26 cellular contexts compared by ENCODE assay signal in the genomic region with DNA sequence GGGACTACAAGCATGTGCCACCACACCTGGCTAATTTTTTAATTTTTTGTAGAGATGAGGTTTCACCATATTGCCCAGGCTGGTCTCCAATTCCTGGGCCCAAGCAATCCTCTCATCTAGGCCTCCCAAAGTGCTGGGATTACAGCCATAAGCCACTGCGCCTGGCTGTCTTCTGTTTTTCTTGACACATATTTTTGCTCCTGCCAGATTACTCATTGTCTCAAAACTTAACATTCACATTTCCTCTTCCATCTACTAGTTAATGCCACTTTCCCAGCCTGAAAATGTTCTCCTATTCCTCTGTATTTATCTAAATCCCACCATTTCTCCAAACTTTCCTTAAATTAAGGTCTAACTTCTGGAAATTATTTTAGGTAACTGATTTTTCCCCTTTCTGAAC. TPM values are rescaled to one million over a fixed set of nuclear protein-coding genes. Genes with fewer than 3 reads are reported as not detected.
DNase-seq lines count a peak whose midpoint lies in the region; ATAC-seq and TF ChIP-seq lines count a peak whose summit lies in the region.
"Had no signal": no experiment of that assay in that cellular context is flagged by ENCODE, and none has a peak within 500 bp of the region (broad histone marks: within the 10 kb centered on the region; RNA-seq: fewer than 3 reads in every experiment).

No MANE protein-coding gene starts in this region.

- intact Hi-C loops in lower leg skin (cut with DNase I; ENCODE audit: low total_unique reads), result no loop called here

- TF ChIP-seq CTCF in RWPE2 (IDR thresholded peaks at IDR 0.05; ENCODE audit: poor library complexity, severe bottlenecking) (no peak), epithelial cell of esophagus (IDR thresholded peaks at IDR 0.05; ENCODE audit: insufficient read depth, low read depth, low read length, missing control alignments) (no peak), progenitor cell of endocrine pancreas (IDR thresholded peaks at IDR 0.05; ENCODE audit: unreplicated experiment) (no peak), lower leg skin (IDR thresholded peaks at IDR 0.05) (no peak)

- no peaks in the 10 kb centered on the region for H3K27me3 ChIP-seq in RWPE2 (ENCODE audit: insufficient read depth, poor library complexity, severe bottlenecking)
- H3K27me3 ChIP-seq: neural progenitor cell, sigmoid colon had no signal

- DNase-seq in EL (peak; percentile 36), RWPE2 (ENCODE audit: low spot score) (no peak), epithelial cell of esophagus (ENCODE audit: low read depth) (peak; percentile 29), progenitor cell of endocrine pancreas (ENCODE audit: low spot score, unreplicated experiment) (no peak), iPS-NIHi11 (ENCODE audit: low spot score) (no peak), lower leg skin (ENCODE audit: low spot score in 2 of 2) (no peak), HuH-7 (ENCODE audit: low spot score) (no peak)
- DNase-seq: activated CD8-positive, alpha-beta T cell treated with anti-CD3 and anti-CD28 coated beads, Interleukin-2, amount 10 ng/mL, durations not matched to agents 7 days and 5 days; activated effector memory CD4-positive, alpha-beta T cell treated with Interleukin-2 at 50 U/mL for 16 hours; aorta; GOT3; head of caudate nucleus; KBM-7; kidney glomerular epithelial cell; NCI-H1436 treated with DMSO at 0.1 percent for 48 hours; NCI-H345; NCI-H748 treated with DMSO at 0.1 percent for 48 hours; sigmoid colon; stimulated activated CD4-positive, alpha-beta T cell treated with anti-CD3 and anti-CD28 coated beads, Interleukin-4, amount 100 ng/mL, for 24 hours had no signal

- H3K4me3 ChIP-seq in RWPE2 (ENCODE audit: severe bottlenecking), result no peak overlapping the region
- H3K4me3 ChIP-seq in epithelial cell of esophagus (ENCODE audit: low read length), result no peak overlapping the region
- H3K4me3 ChIP-seq in lower leg skin (ENCODE audit: low read depth, poor library complexity, severe bottlenecking), result no peak overlapping the region
- H3K4me3 ChIP-seq: lung, neural progenitor cell, prostate gland, sigmoid colon had no signal

- no peaks in the 10 kb centered on the region for H3K27me3 Mint-ChIP-seq in progenitor cell of endocrine pancreas
- H3K27me3 Mint-ChIP-seq: activated naive CD8-positive, alpha-beta T cell; stimulated activated memory B cell treated with anti-CD40 and anti-IgM and Interleukin-4, amounts not matched to agents 10 μg/mL and 1 μg/mL and 100 μg/mL, for 72 hours had no signal

- peaks cover 10% of the 10 kb centered on the region for H3K4me1 Mint-ChIP-seq in progenitor cell of endocrine pancreas (ENCODE audit: low read depth)
- H3K4me1 Mint-ChIP-seq: neural progenitor cell; stimulated activated memory B cell treated with anti-CD40 and anti-IgM and Interleukin-4, amounts not matched to agents 10 μg/mL and 1 μg/mL and 100 μg/mL, for 72 hours had no signal

- no peak overlapping the region for H3K4me3 Mint-ChIP-seq in progenitor cell of endocrine pancreas (ENCODE audit: low read depth)
- H3K4me3 Mint-ChIP-seq: activated CD8-positive, alpha-beta T cell treated with anti-CD3 and anti-CD28 coated beads, Interleukin-2, amount 10 ng/mL, durations not matched to agents 7 days and 5 days; activated naive CD8-positive, alpha-beta T cell; neural progenitor cell; stimulated activated memory B cell treated with anti-CD40 and anti-IgM and Interleukin-4, amounts not matched to agents 10 μg/mL and 1 μg/mL and 100 μg/mL, for 72 hours; T-helper 1 cell treated with Interleukin-12 subunit alpha and Interleukin-12 subunit beta and Interleukin-4 antibody, amounts not matched to agents 30 μg/mL and 1 μg/mL, for 36 hours had no signal

- WGBS in lower leg skin, 2 donors, result 95 to 97% methylated on average over 1 of the region's 1 CpG

- H3K27ac ChIP-seq in RWPE2 (ENCODE audit: poor library complexity, severe bottlenecking), result peak overlapping the region; percentile 94
- H3K27ac ChIP-seq: neural progenitor cell, sigmoid colon had no signal

- peaks cover 58% of the 10 kb centered on the region for H3K36me3 ChIP-seq in RWPE2 (ENCODE audit: low read depth)
- H3K36me3 ChIP-seq: prostate gland had no signal

- peaks cover 35% of the 10 kb centered on the region for H3K36me3 Mint-ChIP-seq in progenitor cell of endocrine pancreas (ENCODE audit: insufficient read depth)

- H3K4me1 ChIP-seq in RWPE2 (ENCODE audit: insufficient read depth, poor library complexity, severe bottlenecking), result peaks cover 44% of the 10 kb centered on the region
- H3K4me1 ChIP-seq: neural progenitor cell, prostate gland, sigmoid colon had no signal

- peak overlapping the region; percentile 54 for H3K27ac Mint-ChIP-seq in progenitor cell of endocrine pancreas
- H3K27ac Mint-ChIP-seq: neural progenitor cell; stimulated activated memory B cell treated with anti-CD40 and anti-IgM and Interleukin-4, amounts not matched to agents 10 μg/mL and 1 μg/mL and 100 μg/mL, for 72 hours; T-helper 1 cell treated with Interleukin-12 subunit alpha and Interleukin-12 subunit beta and Interleukin-4 antibody, amounts not matched to agents 30 μg/mL and 1 μg/mL, for 36 hours had no signal

- H3K9me3 Mint-ChIP-seq in progenitor cell of endocrine pancreas (ENCODE audit: low read depth), result no peaks in the 10 kb centered on the region
- H3K9me3 Mint-ChIP-seq: neural progenitor cell; stimulated activated memory B cell treated with anti-CD40 and anti-IgM and Interleukin-4, amounts not matched to agents 10 μg/mL and 1 μg/mL and 100 μg/mL, for 72 hours; T-helper 1 cell treated with Interleukin-12 subunit alpha and Interleukin-12 subunit beta and Interleukin-4 antibody, amounts not matched to agents 30 μg/mL and 1 μg/mL, for 36 hours had no signal

- ATAC-seq in RWPE2 (ENCODE audit: low read depth), result no peak
- ATAC-seq: activated CD8-positive, alpha-beta T cell treated with anti-CD3 and anti-CD28 coated beads, Interleukin-2, amount 10 ng/mL, durations not matched to agents 7 days and 5 days; stimulated activated memory B cell treated with anti-CD40 and anti-IgM and Interleukin-4, amounts not matched to agents 10 μg/mL and 1 μg/mL and 100 μg/mL, for 72 hours had no signal

- no peak for TF ChIP-seq POLR2A in lower leg skin (IDR thresholded peaks at IDR 0.05)

- H3K9me3 ChIP-seq in RWPE2 (ENCODE audit: severe bottlenecking), result no peaks in the 10 kb centered on the region
- H3K9me3 ChIP-seq: prostate gland, sigmoid colon had no signal

RNA-seq across cellular contexts. Expression of a gene that starts 36.2 kb away (rescaled TPM):
- total RNA-seq in progenitor cell of endocrine pancreas (29.2 and 31.9 TPM in 2 replicates), lower leg skin (1 to 10 TPM in 1 of 4 donors, under 1 TPM in 1, not detected in 2; 0.17 to 1.1 TPM)
- total RNA-seq: MCF 10A had no signal

Comparison
In these comparisons a context has a peak if more than half of its experiments do, and no peak if none do; other contexts are left out.
1. DNase-seq: peak in EL (single experiment) and epithelial cell of esophagus (single experiment); none in RWPE2 (single experiment), progenitor cell of endocrine pancreas (single experiment), iPS-NIHi11 (single experiment), lower leg skin (0 of 2) and HuH-7 (single experiment).
2. RNA of a gene that starts 36.2 kb away (total RNA-seq): 29.2 to 31.9 TPM in progenitor cell of endocrine pancreas; 0.17 to 1.1 TPM in lower leg skin; every median in the first group is over 10 times any median in the second.